Comparison of ENCODE assay signal across 25 cellular contexts in genomic region chr6:143183735-143184134, GRCh38.
DNase-seq lines count a peak whose midpoint lies in the region; ATAC-seq and TF ChIP-seq lines count a peak whose summit lies in the region.
"Had no signal": no experiment of that assay in that cellular context is flagged by ENCODE, and none has a peak within 500 bp of the region (broad histone marks: within the 10 kb centered on the region; RNA-seq: fewer than 3 reads in every experiment).

No MANE protein-coding gene starts in this region.

- DNase-seq in Right ventricle myocardium superior = no peak
- DNase-seq in left cardiac atrium = no peak
- DNase-seq in NCI-H1105 treated with DMSO at 0.1 percent for 48 hours (lab: John Stamatoyannopoulos, UW) = peak; percentile 6
- peak; percentile 24 for DNase-seq in cerebellum (ENCODE audit: low spot score)
- no peak for DNase-seq in stimulated activated naive CD4-positive, alpha-beta T cell treated with Interleukin-2 at 50 U/mL for 16 hours (lab: John Stamatoyannopoulos, UW)
- no peak for DNase-seq in GM19240 (ENCODE audit: insufficient read length, low spot score)
- DNase-seq: activated CD4-positive, alpha-beta T cell treated with anti-CD3 and anti-CD28 coated beads, Interleukin-2, amount 50 U/mL, for 48 hours; activated naive CD4-positive, alpha-beta T cell; activated naive CD8-positive, alpha-beta T cell treated with anti-CD3 and anti-CD28 coated beads, Interleukin-2, amount 50 U/mL, for 24 hours; activated T-cell treated with anti-CD3 and anti-CD28 coated beads, Interleukin-2, amount 50 U/mL, for 72 hours; BE2C; CD8-positive, alpha-beta T cell; NCI-H1417; NCI-H524 treated with DMSO at 0.1 percent for 48 hours; PC-9; posterior cingulate gyrus; stimulated activated CD4-positive, alpha-beta T cell treated with anti-CD3 and anti-CD28 coated beads, Interleukin-12 subunit alpha, Interleukin-12 subunit beta, amount 100 ng/mL, for 4 hours; stimulated activated CD4-positive, alpha-beta T cell treated with anti-CD3 and anti-CD28 coated beads, Interleukin-4, amount 100 ng/mL, for 1 hour; tibial artery had no signal

- no peak overlapping the region for H3K27ac ChIP-seq in gastroesophageal sphincter
- H3K27ac ChIP-seq: epithelial cell of prostate, PC-9, tibial artery had no signal

- peaks cover 0 to 28% (median 4%) of the 10 kb centered on the region in 3 donors for H3K4me1 ChIP-seq in gastroesophageal sphincter
- H3K4me1 ChIP-seq: BE2C had no signal

- no peaks in the 10 kb centered on the region for H3K36me3 ChIP-seq in gastroesophageal sphincter
- H3K36me3 ChIP-seq: BE2C, tibial artery had no signal

- intact Hi-C loops in Right ventricle myocardium superior (cut with DNase I) (no loop called here), left cardiac atrium (cut with DNase I) (no loop called here)

- H3K27me3 ChIP-seq in gastroesophageal sphincter = no peaks in the 10 kb centered on the region
- H3K27me3 ChIP-seq: BE2C, tibial artery had no signal

- TF ChIP-seq POLR2A in gastroesophageal sphincter (IDR thresholded peaks at IDR 0.05) = no peak

- 20 to 29% methylated on average over 1 of the region's 1 CpG for WGBS in gastroesophageal sphincter (ENCODE audit: low coverage in 1 of 2), 2 donors

- no peak overlapping the region for H3K4me3 ChIP-seq in gastroesophageal sphincter
- H3K4me3 ChIP-seq: K562, PC-9, tibial artery had no signal

- no peak for TF ChIP-seq CTCF in gastroesophageal sphincter (IDR thresholded peaks at IDR 0.05)

- no peaks in the 10 kb centered on the region for H3K9me3 ChIP-seq in gastroesophageal sphincter
- H3K9me3 ChIP-seq: BE2C, tibial artery had no signal

- no peak for TF ChIP-seq EP300 in gastroesophageal sphincter (IDR thresholded peaks at IDR 0.05)

- ATAC-seq in Right ventricle myocardium superior (ENCODE audit: poor library complexity) (peak; percentile 59), left cardiac atrium (no peak), gastroesophageal sphincter (no peak)
- ATAC-seq: activated CD4-positive, CD25-positive, alpha-beta regulatory T cell treated with anti-CD3 and anti-CD28 coated beads, Interleukin-2, amount 50 U/mL, for 24 hours; activated naive CD8-positive, alpha-beta T cell treated with anti-CD3 and anti-CD28 coated beads, Interleukin-2, amount 50 U/mL, for 24 hours; activated T-cell treated with anti-CD3 and anti-CD28 coated beads, Interleukin-2, amount 50 U/mL, for 72 hours; CD8-positive, alpha-beta T cell; K562; Right ventricle myocardium inferior; sciatic nerve had no signal

Comparison
In these comparisons a context has a peak if more than half of its experiments do, and no peak if none do; other contexts are left out.
1. DNase-seq: peak in NCI-H1105 treated with DMSO at 0.1 percent for 48 hours (single experiment) and cerebellum (single experiment); none in Right ventricle myocardium superior (single experiment), left cardiac atrium (single experiment), stimulated activated naive CD4-positive, alpha-beta T cell treated with Interleukin-2 at 50 U/mL for 16 hours (single experiment) and GM19240 (single experiment).